In genomic region chr4:1712216-1713002, GRCh38 we compare ENCODE assay signal across 1 cellular context.
A peak's percentile ranks its signal among the peaks of the same experiment; 100 is the strongest.
TF ChIP-seq lines count a peak whose summit lies in the region.

Gene SLBP, minus strand, starts transcription at chr4:1712319. Its CDS starts 131 bp downstream, at chr4:1712188.

TF ChIP-seq in WTC11, 78 proteins besides CTCF, POLR2A, EP300 and RAD21 (continued from another document and continues in another):
- TF ChIP-seq ZNF425 (CRISPR knock-in tag; conservative IDR thresholded peaks at IDR 0.05), result no peak
- no peak for TF ChIP-seq AR (CRISPR knock-in tag; IDR thresholded peaks at IDR 0.05)
- no peak; the same call in 1 of the 2 replicates for TF ChIP-seq TCF7 (CRISPR knock-in tag; IDR thresholded peaks at IDR 0.05; ENCODE audit: low read depth)
- TF ChIP-seq E2F5 (CRISPR knock-in tag; IDR thresholded peaks at IDR 0.05), result peak; percentile 97
- TF ChIP-seq ZNF512 (CRISPR knock-in tag; IDR thresholded peaks at IDR 0.05; ENCODE audit: borderline replicate concordance), result no peak
- 0 out of 2 replicates have a peak, but pooled peaks have one; percentile 67 for TF ChIP-seq CBFB (CRISPR knock-in tag; IDR thresholded peaks at IDR 0.05; ENCODE audit: low read depth)
- TF ChIP-seq ZBTB21 (CRISPR knock-in tag; IDR thresholded peaks at IDR 0.05; ENCODE audit: borderline replicate concordance), result no peak
- no peak; the same call in 1 of the 2 replicates for TF ChIP-seq ZNF281 (CRISPR knock-in tag; IDR thresholded peaks at IDR 0.05)
- 0 out of 2 replicates have a peak, but pooled peaks have one; percentile 11 for TF ChIP-seq ZNF232 (CRISPR knock-in tag; IDR thresholded peaks at IDR 0.05)
- TF ChIP-seq MYBL2 (CRISPR knock-in tag; IDR thresholded peaks at IDR 0.05), result peak; percentile 89
- TF ChIP-seq PRRX2 (CRISPR knock-in tag; IDR thresholded peaks at IDR 0.05), result no peak
- no peak for TF ChIP-seq ELF4 (CRISPR knock-in tag; IDR thresholded peaks at IDR 0.05; ENCODE audit: low read depth)
- TF ChIP-seq TEAD1 (CRISPR knock-in tag; IDR thresholded peaks at IDR 0.05), result peak; percentile 34
- TF ChIP-seq SMAD3 (CRISPR knock-in tag; IDR thresholded peaks at IDR 0.05; ENCODE audit: borderline replicate concordance), result peak; percentile 43; the same call in 1 of the 2 replicates
- no peak; the same call in 1 of the 2 replicates for TF ChIP-seq KAT7 (CRISPR knock-in tag; IDR thresholded peaks at IDR 0.05; ENCODE audit: borderline replicate concordance)
- TF ChIP-seq ZBTB43 (CRISPR knock-in tag; IDR thresholded peaks at IDR 0.05), result no peak
- TF ChIP-seq ATF1 (CRISPR knock-in tag; IDR thresholded peaks at IDR 0.05), result no peak
- no peak; the same call in 1 of the 2 replicates for TF ChIP-seq TP53 (CRISPR knock-in tag; IDR thresholded peaks at IDR 0.05)
- peak; percentile 75 for TF ChIP-seq SP1 (CRISPR knock-in tag; conservative IDR thresholded peaks at IDR 0.05)
- TF ChIP-seq ARID4B (CRISPR knock-in tag; IDR thresholded peaks at IDR 0.05; ENCODE audit: borderline replicate concordance), result peak; percentile 69; the same call in 1 of the 2 replicates
- no peak for TF ChIP-seq ZNF532 (CRISPR knock-in tag; IDR thresholded peaks at IDR 0.05; ENCODE audit: borderline replicate concordance)
- no peak for TF ChIP-seq ATF2 (CRISPR knock-in tag; IDR thresholded peaks at IDR 0.05; ENCODE audit: borderline replicate concordance, low read depth)
- no peak for TF ChIP-seq ZNF138 (CRISPR knock-in tag; conservative IDR thresholded peaks at IDR 0.05)
- no peak; the same call in 1 of the 2 replicates for TF ChIP-seq NFE2L1 (CRISPR knock-in tag; IDR thresholded peaks at IDR 0.05)
- no peak for TF ChIP-seq ZNF121 (CRISPR knock-in tag; IDR thresholded peaks at IDR 0.05)
- TF ChIP-seq USF1 (CRISPR knock-in tag; IDR thresholded peaks at IDR 0.05), result no peak; the same call in 1 of the 2 replicates
- TF ChIP-seq MXD4 (CRISPR knock-in tag; IDR thresholded peaks at IDR 0.05; ENCODE audit: borderline replicate concordance), result no peak
